Comparison of ENCODE assay signal across 1 cellular context in genomic region chr10:119355930-119356329, GRCh38.
TF ChIP-seq lines count a peak whose summit lies in the region.

No MANE protein-coding gene starts in this region.

TF ChIP-seq in H1, 55 proteins besides CTCF, POLR2A, EP300 and RAD21 (continued from another document):
- TF ChIP-seq ATF2 (IDR thresholded peaks at IDR 0.05; ENCODE audit: low read length), result no peak
- TF ChIP-seq TCF12 (IDR thresholded peaks at IDR 0.05; ENCODE audit: low read depth, low read length), result no peak
- no peak for TF ChIP-seq CHD1 (IDR thresholded peaks at IDR 0.05; ENCODE audit: low read depth, low read length)
- TF ChIP-seq RBBP5 (IDR thresholded peaks at IDR 0.05; ENCODE audit: borderline replicate concordance, low read depth, low read length), result no peak
- TF ChIP-seq YY1 (IDR thresholded peaks at IDR 0.05; ENCODE audit: low read depth, low read length), result no peak
- no peak for TF ChIP-seq CBX5 (IDR thresholded peaks at IDR 0.05; ENCODE audit: low read depth, low read length)
- no peak for TF ChIP-seq POU5F1 (IDR thresholded peaks at IDR 0.05; ENCODE audit: low read depth, low read length)
- no peak for TF ChIP-seq BRCA1 (IDR thresholded peaks at IDR 0.05; ENCODE audit: low read depth, low read length)
- TF ChIP-seq SUZ12 (IDR thresholded peaks at IDR 0.05; ENCODE audit: low read length), result no peak
